ENCODE assay signal across 23 cellular contexts in genomic region chr4:181443003-181443402, GRCh38.
"Had no signal": no experiment of that assay in that cellular context is flagged by ENCODE, and none has a peak within 500 bp of the region (broad histone marks: within the 10 kb centered on the region; RNA-seq: fewer than 3 reads in every experiment).

No MANE protein-coding gene starts in this region.

- ATAC-seq: gastroesophageal sphincter; heart left ventricle; left lung; psoas muscle; right cardiac atrium; stimulated activated naive CD8-positive, alpha-beta T cell treated with anti-CD3 and anti-CD28 coated beads, Interleukin-15, Interleukin-2, amounts not matched to agents 100 U/mL and 50 U/mL, for 24 hours had no signal

- H3K27me3 ChIP-seq: adrenal gland, gastroesophageal sphincter, heart left ventricle, left lung, ovary, tibial artery had no signal

- H3K4me1 Mint-ChIP-seq: activated naive CD4-positive, alpha-beta T cell treated with anti-CD3 and anti-CD28 coated beads, Interleukin-2, amount 50 U/mL, for 24 hours; neural crest cell had no signal

- H3K27ac Mint-ChIP-seq: activated naive CD4-positive, alpha-beta T cell treated with anti-CD3 and anti-CD28 coated beads, Interleukin-2, amount 50 U/mL, for 24 hours; dendritic cell treated with granulocyte-macrophage colony-stimulating factor and Interleukin-4, amounts not matched to agents 40 ng/mL and 50 ng/mL, for 4 days had no signal

- H3K4me3 Mint-ChIP-seq: activated naive CD4-positive, alpha-beta T cell treated with anti-CD3 and anti-CD28 coated beads, Interleukin-2, amount 50 U/mL, for 24 hours; dendritic cell treated with granulocyte-macrophage colony-stimulating factor and Interleukin-4, amounts not matched to agents 40 ng/mL and 50 ng/mL, for 4 days; neural crest cell had no signal

- H3K9me3 Mint-ChIP-seq: activated naive CD4-positive, alpha-beta T cell treated with anti-CD3 and anti-CD28 coated beads, Interleukin-2, amount 50 U/mL, for 24 hours; neural crest cell had no signal

- H3K4me3 ChIP-seq: adrenal gland, esophagus muscularis mucosa, gastroesophageal sphincter, heart left ventricle, left lung, ovary, psoas muscle, skin epidermis, tibial artery had no signal

- H3K36me3 Mint-ChIP-seq: activated naive CD4-positive, alpha-beta T cell treated with anti-CD3 and anti-CD28 coated beads, Interleukin-2, amount 50 U/mL, for 24 hours had no signal

- DNase-seq: activated CD4-positive, alpha-beta T cell treated with anti-CD3 and anti-CD28 coated beads for 1 hour; activated CD4-positive, alpha-beta T cell treated with anti-CD3 and anti-CD28 coated beads, Interleukin-2, amount 50 U/mL, for 4 hours; activated gamma-delta T cell; adrenal gland; effector CD8-positive, alpha-beta T cell; heart left ventricle; kidney; left lung; mammary epithelial cell; ovary; psoas muscle; right cardiac atrium; stimulated activated naive CD8-positive, alpha-beta T cell treated with anti-CD3 and anti-CD28 coated beads, Interleukin-15, Interleukin-2, amounts not matched to agents 100 U/mL and 50 U/mL, for 24 hours; substantia nigra; tibial artery had no signal

- H3K4me1 ChIP-seq: adrenal gland, esophagus muscularis mucosa, gastroesophageal sphincter, heart left ventricle, left lung, psoas muscle, tibial artery had no signal

- FAIRE-seq: endothelial cell of umbilical vein, kidney had no signal

- H3K27me3 Mint-ChIP-seq: activated naive CD4-positive, alpha-beta T cell treated with anti-CD3 and anti-CD28 coated beads, Interleukin-2, amount 50 U/mL, for 24 hours; dendritic cell treated with granulocyte-macrophage colony-stimulating factor and Interleukin-4, amounts not matched to agents 40 ng/mL and 50 ng/mL, for 4 days had no signal

- H3K36me3 ChIP-seq: adrenal gland, esophagus muscularis mucosa, gastroesophageal sphincter, heart left ventricle, left lung, ovary, tibial artery had no signal

- H3K27ac ChIP-seq: adrenal gland, esophagus muscularis mucosa, gastroesophageal sphincter, heart left ventricle, left lung, ovary, psoas muscle, skin epidermis, tibial artery, VCaP had no signal

- H3K9me3 ChIP-seq: adrenal gland, esophagus muscularis mucosa, gastroesophageal sphincter, heart left ventricle, left lung, ovary, psoas muscle, tibial artery had no signal
